Comparison of ENCODE assay signal across 13 cellular contexts in the genomic region with DNA sequence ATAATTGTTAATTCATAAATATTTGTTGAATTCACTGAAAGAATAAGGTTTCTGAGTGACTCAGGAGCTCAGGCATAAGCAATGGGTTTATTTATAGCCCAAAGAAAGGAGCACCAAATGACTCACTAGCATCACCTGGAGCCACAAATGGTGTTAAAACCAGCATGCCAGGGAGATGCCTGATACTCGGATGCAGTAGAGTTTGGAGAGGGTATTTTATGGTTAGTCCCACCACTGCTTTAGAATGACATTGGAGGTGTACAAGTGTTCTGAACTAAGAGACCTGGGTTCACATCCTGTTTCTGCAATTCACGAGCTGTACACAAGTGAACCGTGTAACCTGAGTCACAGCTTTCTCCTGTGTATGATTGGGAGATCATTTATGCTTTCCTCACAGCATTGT. TPM values are rescaled to one million over a fixed set of nuclear protein-coding genes. Genes with fewer than 3 reads are reported as not detected.
A peak's percentile ranks its signal among the peaks of the same experiment; 100 is the strongest.
DNase-seq lines count a peak whose midpoint lies in the region; ATAC-seq and TF ChIP-seq lines count a peak whose summit lies in the region.
"Had no signal": no experiment of that assay in that cellular context is flagged by ENCODE, and none has a peak within 500 bp of the region (broad histone marks: within the 10 kb centered on the region; RNA-seq: fewer than 3 reads in every experiment).

No MANE protein-coding gene starts in this region.

- peaks cover 48% of the 10 kb centered on the region for H3K4me1 Mint-ChIP-seq in activated naive CD4-positive, alpha-beta T cell treated with anti-CD3 and anti-CD28 coated beads, Interleukin-2, amount 50 U/mL, for 24 hours
- peaks cover 24% of the 10 kb centered on the region for H3K4me1 Mint-ChIP-seq in activated naive CD4-positive, alpha-beta T cell treated with anti-CD3 and anti-CD28 coated beads, Interleukin-2, amount 10 ng/mL, durations not matched to agents 7 days and 5 days

- no peak overlapping the region for H2BK120ac ChIP-seq in mesendoderm (ENCODE audit: low read depth, low read length)

- no peak overlapping the region for H3K23ac ChIP-seq in mesendoderm (ENCODE audit: low read length)

- H3K9me3 ChIP-seq in tibial nerve (no peaks in the 10 kb centered on the region), sigmoid colon (no peaks in the 10 kb centered on the region), ovary (no peaks in the 10 kb centered on the region)

- H3K36me3 ChIP-seq in mesendoderm (ENCODE audit: control insufficient read depth, insufficient read depth, low read length) (no peaks in the 10 kb centered on the region), tibial nerve (peaks cover 0 to 15% (median 0%) of the 10 kb centered on the region in 3 donors), sigmoid colon (no peaks in the 10 kb centered on the region), ovary (no peaks in the 10 kb centered on the region)

- WGBS in mesendoderm (ENCODE audit: extremely low coverage, insufficient coverage, low lambda C conversion rate) = no CpG with 5 or more reads among the region's 3 CpGs
- WGBS in tibial nerve, 2 donors = 74 to 77% methylated on average over 3 of the region's 3 CpGs
- 81 to 86% methylated on average over 3 of the region's 3 CpGs for WGBS in sigmoid colon, 2 donors
- WGBS in ovary, 3 donors = 66 to 77% (median 69%) methylated on average over 3 of the region's 3 CpGs

- no peak overlapping the region for H2AK5ac ChIP-seq in mesendoderm (ENCODE audit: low read length)

- no peak overlapping the region for H3K4me2 ChIP-seq in mesendoderm (ENCODE audit: low read length)

- no peak overlapping the region for H3K4me3 ChIP-seq in mesendoderm (ENCODE audit: low read length)
- H3K4me3 ChIP-seq in tibial nerve = no peak overlapping the region
- no peak overlapping the region for H3K4me3 ChIP-seq in sigmoid colon
- no peak overlapping the region for H3K4me3 ChIP-seq in ovary

- H3K9me3 Mint-ChIP-seq in activated naive CD4-positive, alpha-beta T cell treated with anti-CD3 and anti-CD28 coated beads, Interleukin-2, amount 50 U/mL, for 24 hours = no peaks in the 10 kb centered on the region
- no peaks in the 10 kb centered on the region for H3K9me3 Mint-ChIP-seq in activated naive CD4-positive, alpha-beta T cell treated with anti-CD3 and anti-CD28 coated beads, Interleukin-2, amount 10 ng/mL, durations not matched to agents 7 days and 5 days
- H3K9me3 Mint-ChIP-seq: natural killer cell had no signal

- CTCF ChIA-PET in activated naive CD4-positive, alpha-beta T cell treated with anti-CD3 and anti-CD28 coated beads, Interleukin-2, amount 10 ng/mL, durations not matched to agents 7 days and 5 days (lab: Charles Lee) = interaction anchor here (1.1 to 1.3 kb wide), 3 partner anchors 75 to 478 kb away, joined by 4 to 7 read pairs (median 4); no protein-coding TSS in a partner anchor

- H3K4me1 ChIP-seq in mesendoderm (ENCODE audit: control insufficient read depth, low read depth, low read length) (no peaks in the 10 kb centered on the region), tibial nerve (peaks cover 0 to 9% (median 0%) of the 10 kb centered on the region in 4 donors), sigmoid colon (peaks cover 0 to 9% (median 0%) of the 10 kb centered on the region in 4 donors), ovary (ENCODE audit: insufficient read depth) (no peaks in the 10 kb centered on the region)

- no peak overlapping the region for H3K18ac ChIP-seq in mesendoderm (ENCODE audit: low read length)

- no peak overlapping the region for H3K4ac ChIP-seq in mesendoderm (ENCODE audit: low read depth, low read length)

- peak overlapping the region; percentile 59 for H3K27ac Mint-ChIP-seq in activated naive CD4-positive, alpha-beta T cell treated with anti-CD3 and anti-CD28 coated beads, Interleukin-2, amount 50 U/mL, for 24 hours
- H3K27ac Mint-ChIP-seq in activated naive CD4-positive, alpha-beta T cell treated with anti-CD3 and anti-CD28 coated beads, Interleukin-2, amount 10 ng/mL, durations not matched to agents 7 days and 5 days = no peak overlapping the region

- no peaks in the 10 kb centered on the region for H3K79me2 ChIP-seq in mesendoderm (ENCODE audit: control insufficient read depth, insufficient read depth, low read length)

- H3K36me3 Mint-ChIP-seq in activated naive CD4-positive, alpha-beta T cell treated with anti-CD3 and anti-CD28 coated beads, Interleukin-2, amount 50 U/mL, for 24 hours = peaks cover 20% of the 10 kb centered on the region
- H3K36me3 Mint-ChIP-seq in activated naive CD4-positive, alpha-beta T cell treated with anti-CD3 and anti-CD28 coated beads, Interleukin-2, amount 10 ng/mL, durations not matched to agents 7 days and 5 days = peaks cover 49% of the 10 kb centered on the region

- no peak overlapping the region for H2BK5ac ChIP-seq in mesendoderm (ENCODE audit: low read length)

- ATAC-seq in GM21526 (IDR thresholded peaks at IDR 0.05; ENCODE audit: low FRiP score, unreplicated experiment) (peak; percentile 61), HG03565 (IDR thresholded peaks at IDR 0.05; ENCODE audit: unreplicated experiment) (peak; percentile 64)
- ATAC-seq: natural killer cell had no signal

- H3K27me3 ChIP-seq in mesendoderm (ENCODE audit: insufficient read depth, low read length, poor library complexity) = no peaks in the 10 kb centered on the region
- no peaks in the 10 kb centered on the region for H3K27me3 ChIP-seq in tibial nerve
- H3K27me3 ChIP-seq in sigmoid colon = no peaks in the 10 kb centered on the region
- H3K27me3 ChIP-seq in ovary = no peaks in the 10 kb centered on the region

- H4K8ac ChIP-seq in mesendoderm (ENCODE audit: low read depth, low read length) = no peak overlapping the region

- TF ChIP-seq EP300 in tibial nerve (IDR thresholded peaks at IDR 0.05) (no peak), sigmoid colon (IDR thresholded peaks at IDR 0.05) (no peak), ovary (IDR thresholded peaks at IDR 0.05) (no peak)

- H3K27ac ChIP-seq in mesendoderm (ENCODE audit: low read depth, low read length) (no peak overlapping the region), tibial nerve (no peak overlapping the region), sigmoid colon (no peak overlapping the region), ovary (no peak overlapping the region)

- no peaks in the 10 kb centered on the region for H3K79me1 ChIP-seq in mesendoderm (ENCODE audit: low read length)

- DNase-seq in activated naive CD4-positive, alpha-beta T cell treated with anti-CD3 and anti-CD28 coated beads, Interleukin-2, amount 10 ng/mL, durations not matched to agents 7 days and 5 days = no peak
- DNase-seq in mesendoderm (peak; percentile 23), tibial nerve (ENCODE audit: low spot score in 2 of 2) (no peak), sigmoid colon (no peak), ovary (no peak)
- DNase-seq: GDM1, natural killer cell, NCI-H2107, Right ventricle myocardium superior had no signal

- H3K9ac ChIP-seq in mesendoderm (ENCODE audit: low read length) = no peak overlapping the region

- no peak overlapping the region for H3K56ac ChIP-seq in mesendoderm (ENCODE audit: low read length)

- TF ChIP-seq CTCF in tibial nerve (IDR thresholded peaks at IDR 0.05) = no peak
- no peak for TF ChIP-seq CTCF in sigmoid colon (IDR thresholded peaks at IDR 0.05)
- no peak for TF ChIP-seq CTCF in ovary (IDR thresholded peaks at IDR 0.05)

- H3K27me3 Mint-ChIP-seq in activated naive CD4-positive, alpha-beta T cell treated with anti-CD3 and anti-CD28 coated beads, Interleukin-2, amount 50 U/mL, for 24 hours = no peaks in the 10 kb centered on the region
- H3K27me3 Mint-ChIP-seq in activated naive CD4-positive, alpha-beta T cell treated with anti-CD3 and anti-CD28 coated beads, Interleukin-2, amount 10 ng/mL, durations not matched to agents 7 days and 5 days = no peaks in the 10 kb centered on the region

- no peak overlapping the region for H3K4me3 Mint-ChIP-seq in activated naive CD4-positive, alpha-beta T cell treated with anti-CD3 and anti-CD28 coated beads, Interleukin-2, amount 50 U/mL, for 24 hours
- H3K4me3 Mint-ChIP-seq in activated naive CD4-positive, alpha-beta T cell treated with anti-CD3 and anti-CD28 coated beads, Interleukin-2, amount 10 ng/mL, durations not matched to agents 7 days and 5 days = no peak overlapping the region
- H3K4me3 Mint-ChIP-seq: natural killer cell had no signal

- TF ChIP-seq POLR2A in tibial nerve (IDR thresholded peaks at IDR 0.05) (no peak), sigmoid colon (IDR thresholded peaks at IDR 0.05) (no peak), ovary (IDR thresholded peaks at IDR 0.05) (no peak)

- intact Hi-C loops in sigmoid colon (cut with DNase I) (no loop called here), ovary (cut with DNase I) (no loop called here)

- H4K5ac ChIP-seq in mesendoderm (ENCODE audit: low read length) = no peak overlapping the region

- H2BK15ac ChIP-seq in mesendoderm (replicated peaks; ENCODE audit: low read depth) = no peak overlapping the region

RNA-seq across cellular contexts. Expression of a gene that starts 25.2 kb away (rescaled TPM):
- polyA plus RNA-seq in mesendoderm (2013, experiment 1 of 2) = 0.14 TPM
- polyA plus RNA-seq in mesendoderm (2013, experiment 2 of 2) = 0.13 TPM
- total RNA-seq in tibial nerve (10 to 100 TPM in 1 of 4 donors, 1 to 10 TPM in 3; 2.7 to 15.1 (median 7.2) TPM), sigmoid colon (1 to 10 TPM in 2 of 4 donors, under 1 TPM in 2; 0.49 to 1.7 (median 1.2) TPM), ovary (1 to 10 TPM in 5 of 7 donors, under 1 TPM in 1, not detected in 1; 0.82 to 2.2 (median 1.9) TPM)
- polyA plus RNA-seq in sigmoid colon (10 to 100 TPM; 18.0 to 68.6 (median 18.3) TPM), ovary (1 to 10 TPM in 1 of 2 donors, under 1 TPM in 1; 0.59 to 3.2 TPM)
- total RNA-seq: H4 had no signal
